In genomic region chr1:203667616-203668015, GRCh38 we compare ENCODE assay signal across 14 cellular contexts. TPM values are rescaled to one million over a fixed set of nuclear protein-coding genes. Genes with fewer than 3 reads are reported as not detected.
DNase-seq lines count a peak whose midpoint lies in the region; ATAC-seq and TF ChIP-seq lines count a peak whose summit lies in the region.
"Had no signal": no experiment of that assay in that cellular context is flagged by ENCODE, and none has a peak within 500 bp of the region (broad histone marks: within the 10 kb centered on the region; RNA-seq: fewer than 3 reads in every experiment).

No MANE protein-coding gene starts in this region.

- H3K14ac ChIP-seq in neuronal stem cell (ENCODE audit: low read length) = no peak overlapping the region

- H3K27ac Mint-ChIP-seq in activated T-cell treated with anti-CD3 and anti-CD28 coated beads, Interleukin-2, amount 50 U/mL, for 24 hours = peak overlapping the region; percentile 9
- H3K27ac Mint-ChIP-seq: GM23338 had no signal

- H3K9me3 ChIP-seq in neuronal stem cell (replicated peaks in 1 of 2; ENCODE audit: control insufficient read depth in 2 of 2, insufficient read depth in 1 of 2, low read depth in 1 of 2, low read length in 2 of 2) (no peaks in the 10 kb centered on the region), vagina (no peaks in the 10 kb centered on the region)
- H3K9me3 ChIP-seq: upper lobe of right lung had no signal

- TF ChIP-seq POLR2A in vagina (IDR thresholded peaks at IDR 0.05) = no peak

- no peaks in the 10 kb centered on the region for H3K9me3 Mint-ChIP-seq in activated T-cell treated with anti-CD3 and anti-CD28 coated beads, Interleukin-2, amount 50 U/mL, for 24 hours
- H3K9me3 Mint-ChIP-seq in activated T-cell treated with anti-CD3 and anti-CD28 coated beads, Interleukin-2, amount 50 U/mL, for 4 hours = no peaks in the 10 kb centered on the region
- H3K9me3 Mint-ChIP-seq: GM23338 had no signal

- no peak overlapping the region for H3K9ac ChIP-seq in neuronal stem cell (ENCODE audit: low read depth, low read length, poor library complexity)

- peaks cover 10% of the 10 kb centered on the region for H3K36me3 Mint-ChIP-seq in activated T-cell treated with anti-CD3 and anti-CD28 coated beads, Interleukin-2, amount 50 U/mL, for 24 hours (ENCODE audit: low read depth)
- H3K36me3 Mint-ChIP-seq in activated T-cell treated with anti-CD3 and anti-CD28 coated beads, Interleukin-2, amount 50 U/mL, for 4 hours (ENCODE audit: insufficient read depth) = peaks cover 21% of the 10 kb centered on the region

- no CpG with 5 or more reads among the region's 6 CpGs for whole genome bisulfite sequencing in neuronal stem cell (ENCODE audit: extremely low coverage in 2 of 2, insufficient read length in 2 of 2, insufficient replicate concordance in 1 of 2), 2 donors

- H3K4me1 ChIP-seq in neuronal stem cell (ENCODE audit: control insufficient read depth in 2 of 2, insufficient read depth in 1 of 2, low read depth in 1 of 2, low read length in 2 of 2) (peaks cover 15 to 18% of the 10 kb centered on the region in 2 donors), vagina (peaks cover 97% of the 10 kb centered on the region)

- H3K4me3 ChIP-seq in fibroblast of the aortic adventitia (ENCODE audit: low read depth, low read length) (no peak overlapping the region), neuronal stem cell (ENCODE audit: low read length in 2 of 2) (no peak overlapping the region), vagina (no peak overlapping the region)
- H3K4me3 ChIP-seq: GM23338, upper lobe of right lung had no signal

- no peak overlapping the region for H2BK15ac ChIP-seq in neuronal stem cell (ENCODE audit: low read length)

- no peak overlapping the region for H2BK12ac ChIP-seq in neuronal stem cell (ENCODE audit: low read length)

- intact Hi-C loops in vagina (cut with DNase I) = loop anchor here (5.0 kb wide), 1 partner anchor 40 kb away; the partner anchor contains the start of gene ATP2B4

- H3K36me3 ChIP-seq in neuronal stem cell (replicated peaks in 1 of 2; ENCODE audit: control insufficient read depth in 2 of 2, insufficient read depth in 2 of 2, low read length in 2 of 2) = no peaks in the 10 kb centered on the region
- no peaks in the 10 kb centered on the region for H3K36me3 ChIP-seq in vagina
- H3K36me3 ChIP-seq: upper lobe of right lung had no signal

- H3K4me1 Mint-ChIP-seq in activated T-cell treated with anti-CD3 and anti-CD28 coated beads, Interleukin-2, amount 50 U/mL, for 24 hours (ENCODE audit: low read depth) = peaks cover 72% of the 10 kb centered on the region
- H3K4me1 Mint-ChIP-seq in activated T-cell treated with anti-CD3 and anti-CD28 coated beads, Interleukin-2, amount 50 U/mL, for 4 hours (ENCODE audit: low read depth) = peaks cover 77% of the 10 kb centered on the region

- no peak overlapping the region for H4K91ac ChIP-seq in neuronal stem cell (ENCODE audit: low read depth, low read length, poor library complexity)

- DNase-seq in activated T-cell treated with anti-CD3 and anti-CD28 coated beads, Interleukin-2, amount 50 U/mL, for 24 hours = no peak
- DNase-seq in activated T-cell treated with anti-CD3 and anti-CD28 coated beads, Interleukin-2, amount 50 U/mL, for 4 hours = no peak
- peak; percentile 72 for DNase-seq in fibroblast of the aortic adventitia (ENCODE audit: low read depth)
- no peak for DNase-seq in neuronal stem cell (ENCODE audit: low spot score)
- DNase-seq in vagina (ENCODE audit: extremely low spot score in 2 of 2) = no peak
- no peak for DNase-seq in NCI-H1105 (lab: John Stamatoyannopoulos, UW)
- no peak for DNase-seq in NCI-H1092 treated with DMSO at 0.1 percent for 48 hours (lab: John Stamatoyannopoulos, UW)
- no peak for DNase-seq in NCI-H2227 (lab: John Stamatoyannopoulos, UW; ENCODE audit: unreplicated experiment)
- DNase-seq: ACHN; activated CD4-positive, CD25-positive, alpha-beta regulatory T cell; activated gamma-delta T cell; RPMI8226; upper lobe of right lung had no signal

- H4K8ac ChIP-seq in neuronal stem cell (ENCODE audit: low read depth, low read length) = no peak overlapping the region

- no peak overlapping the region for H3K4me3 Mint-ChIP-seq in activated T-cell treated with anti-CD3 and anti-CD28 coated beads, Interleukin-2, amount 50 U/mL, for 24 hours
- H3K4me3 Mint-ChIP-seq in activated T-cell treated with anti-CD3 and anti-CD28 coated beads, Interleukin-2, amount 50 U/mL, for 4 hours = no peak overlapping the region
- H3K4me3 Mint-ChIP-seq: GM23338 had no signal

- no peaks in the 10 kb centered on the region for H3K79me1 ChIP-seq in neuronal stem cell (ENCODE audit: low read depth, low read length)

- no peak overlapping the region for H2AK5ac ChIP-seq in neuronal stem cell (ENCODE audit: low read depth, low read length)

- H2AFZ ChIP-seq in neuronal stem cell (ENCODE audit: low read length) = no peak overlapping the region
- H2AFZ ChIP-seq: GM23338 had no signal

- no peak overlapping the region for H3K4me2 ChIP-seq in neuronal stem cell (ENCODE audit: insufficient read depth, low read length, poor library complexity, severe bottlenecking)
- H3K4me2 ChIP-seq: GM23338 had no signal

- H3K27me3 ChIP-seq in neuronal stem cell (ENCODE audit: control insufficient read depth in 3 of 3, insufficient read depth in 3 of 3, low read depth in 1 of 3, low read length in 3 of 3) (no peaks in the 10 kb centered on the region), vagina (no peaks in the 10 kb centered on the region)
- H3K27me3 ChIP-seq: upper lobe of right lung had no signal

- no peak for TF ChIP-seq CTCF in fibroblast of the aortic adventitia (IDR thresholded peaks at IDR 0.05; ENCODE audit: insufficient read depth, low read length)
- no peak for TF ChIP-seq CTCF in vagina (IDR thresholded peaks at IDR 0.05)

- no peaks in the 10 kb centered on the region for H3K27me3 Mint-ChIP-seq in activated T-cell treated with anti-CD3 and anti-CD28 coated beads, Interleukin-2, amount 50 U/mL, for 24 hours
- no peaks in the 10 kb centered on the region for H3K27me3 Mint-ChIP-seq in activated T-cell treated with anti-CD3 and anti-CD28 coated beads, Interleukin-2, amount 50 U/mL, for 4 hours (ENCODE audit: low read depth)

- no peak overlapping the region for H2BK120ac ChIP-seq in neuronal stem cell (ENCODE audit: low read depth, low read length)

- H3K18ac ChIP-seq in neuronal stem cell (ENCODE audit: low read length) = peak overlapping the region; percentile 11

- no peak overlapping the region for H3K4ac ChIP-seq in neuronal stem cell (ENCODE audit: low read length)

- H3K23ac ChIP-seq in neuronal stem cell (ENCODE audit: low read depth, low read length, poor library complexity) = no peak overlapping the region

- H3K27ac ChIP-seq in neuronal stem cell (replicated peaks; ENCODE audit: low read length) (no peak overlapping the region), vagina (peak overlapping the region; percentile 81)
- H3K27ac ChIP-seq: upper lobe of right lung had no signal

- H2BK5ac ChIP-seq in neuronal stem cell (ENCODE audit: low read length) = no peak overlapping the region

- no peak for ATAC-seq in activated T-cell treated with anti-CD3 and anti-CD28 coated beads, Interleukin-2, amount 50 U/mL, for 4 hours
- ATAC-seq: GM23338, upper lobe of right lung had no signal

RNA-seq across cellular contexts. Expression of gene ATP2B4, which starts 41.0 kb away (rescaled TPM):
- 10 to 100 TPM in 2 of 3 donors, 1 to 10 TPM in 1; 6.1 to 17.0 (median 12.1) TPM for total RNA-seq in activated T-cell treated with anti-CD3 and anti-CD28 coated beads, Interleukin-2, amount 50 U/mL, for 4 hours
- total RNA-seq in fibroblast of the aortic adventitia (ENCODE audit: low replicate concordance) = 146 and 416 TPM in 2 replicates
- 22.6 TPM for polyA plus RNA-seq in neuronal stem cell (2013, experiment 1 of 2)
- 22.2 TPM for polyA plus RNA-seq in neuronal stem cell (2013, experiment 2 of 2)
- 101 TPM for total RNA-seq in vagina
